9 cellular contexts compared by ENCODE assay signal in the genomic region with DNA sequence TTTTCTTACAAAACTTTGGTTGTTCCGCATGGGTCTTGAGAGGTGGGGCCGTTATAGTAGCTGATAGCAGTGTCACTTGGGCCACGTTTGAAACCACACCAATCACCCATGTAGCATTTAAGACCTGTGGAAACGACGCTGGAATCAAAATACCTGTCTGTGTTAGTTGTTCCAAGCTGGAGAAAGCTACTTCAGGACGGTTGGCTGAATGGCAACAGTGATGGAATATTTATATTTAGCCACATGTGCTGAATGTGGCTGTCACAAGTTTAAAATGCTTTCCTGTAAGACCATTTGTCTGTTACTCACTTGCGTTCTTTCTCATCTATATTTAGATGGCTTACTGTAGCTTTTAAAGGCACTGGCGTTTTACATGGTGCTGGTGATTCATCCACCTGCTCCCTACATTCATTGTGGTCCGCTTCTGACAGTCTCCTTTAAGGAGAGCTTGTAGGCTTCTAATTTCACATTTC. TPM values are rescaled to one million over a fixed set of nuclear protein-coding genes. Genes with fewer than 3 reads are reported as not detected.
A peak's percentile ranks its signal among the peaks of the same experiment; 100 is the strongest.
DNase-seq lines count a peak whose midpoint lies in the region; ATAC-seq and TF ChIP-seq lines count a peak whose summit lies in the region.
"Had no signal": no experiment of that assay in that cellular context is flagged by ENCODE, and none has a peak within 500 bp of the region (broad histone marks: within the 10 kb centered on the region; RNA-seq: fewer than 3 reads in every experiment).

No MANE protein-coding gene starts in this region.

- no peaks in the 10 kb centered on the region for H3F3A ChIP-seq in MM.1S (ENCODE audit: insufficient read depth, low read length)

- H3K4me2 ChIP-seq in MM.1S (ENCODE audit: low read depth, low read length), result no peak overlapping the region

- H2AFZ ChIP-seq in MM.1S (ENCODE audit: low read length), result no peak overlapping the region

- CTCF ChIA-PET in Calu3 (lab: Charles Lee), result interaction anchor here (1.3 to 1.5 kb wide), 2 partner anchors 34 to 70 kb away, joined by 4 to 5 read pairs; partner anchors contain the start of gene SKIC8

- H3K27ac ChIP-seq in epithelial cell of prostate (peak overlapping the region; percentile 41), MM.1S (ENCODE audit: low read length) (no peak overlapping the region)
- H3K27ac ChIP-seq: body of pancreas had no signal

- BruUV-seq in Calu3 (replicated peaks; lab: Mats Ljungman, UMichigan), result no TSS peak

- H3K4me3 Mint-ChIP-seq in Calu3 (ENCODE audit: low read depth, unreplicated experiment) (peak overlapping the region; percentile 72), nephron (peak overlapping the region in 2 of 3 experiments; percentile 42 to 68)

- ATAC-seq in GM18867 (IDR thresholded peaks at IDR 0.05; ENCODE audit: unreplicated experiment) (no peak), HG03280 (IDR thresholded peaks at IDR 0.05; ENCODE audit: unreplicated experiment) (no peak)
- ATAC-seq: body of pancreas had no signal

- H3K9me3 Mint-ChIP-seq in Calu3 (ENCODE audit: low read depth, unreplicated experiment) (no peaks in the 10 kb centered on the region), nephron (no peaks in the 10 kb centered on the region)

- H3K4me3 ChIP-seq in MM.1S (ENCODE audit: low read length), result no peak overlapping the region

- H3K27me3 ChIP-seq in MM.1S (replicated peaks; ENCODE audit: insufficient read depth, low read length), result peaks cover 10% of the 10 kb centered on the region
- H3K27me3 ChIP-seq: body of pancreas had no signal

- H3K79me2 ChIP-seq in MM.1S (ENCODE audit: low read length), result no peaks in the 10 kb centered on the region

- H3K27me3 Mint-ChIP-seq in Calu3 (ENCODE audit: unreplicated experiment) (no peaks in the 10 kb centered on the region), nephron (ENCODE audit: low read depth) (peaks cover 9% of the 10 kb centered on the region)

- intact Hi-C loops in Calu3 (cut with micrococcal nuclease; ENCODE audit: unreplicated experiment), result no loop called here

- H3K36me3 ChIP-seq in MM.1S (replicated peaks; ENCODE audit: insufficient read depth, low read length), result no peaks in the 10 kb centered on the region

- H3K27ac Mint-ChIP-seq in Calu3 (ENCODE audit: unreplicated experiment) (peak overlapping the region; percentile 47), nephron (peak overlapping the region; percentile 31 to 76 (median 36))

- H3K9ac ChIP-seq in MM.1S (ENCODE audit: low read length), result no peak overlapping the region

- no peaks in the 10 kb centered on the region for H3K9me2 ChIP-seq in MM.1S (replicated peaks; ENCODE audit: insufficient read depth, low read length)

- peaks cover 19% of the 10 kb centered on the region for H3K4me1 Mint-ChIP-seq in Calu3 (ENCODE audit: low read depth, unreplicated experiment)
- H3K4me1 Mint-ChIP-seq in nephron, result peaks cover 24% of the 10 kb centered on the region

- TF ChIP-seq CTCF in Calu3 (IDR thresholded peaks at IDR 0.05; ENCODE audit: unreplicated experiment) (no peak), nephron (IDR thresholded peaks at IDR 0.05; ENCODE audit: unreplicated experiment in 3 of 3) (no peak), MM.1S (IDR thresholded peaks at IDR 0.05; ENCODE audit: low read length) (no peak)

- no peaks in the 10 kb centered on the region for H3K4me1 ChIP-seq in MM.1S (ENCODE audit: low read length)

- H3K9me3 ChIP-seq in MM.1S (replicated peaks; ENCODE audit: insufficient read depth, low read length), result no peaks in the 10 kb centered on the region
- H3K9me3 ChIP-seq: body of pancreas had no signal

- DNase-seq in Calu3 (no peak), SW480 (ENCODE audit: low spot score) (peak; percentile 42), epithelial cell of prostate (ENCODE audit: low read depth, low spot score) (peak; percentile 72), MM.1S (no peak), NCI-H82 treated with DMSO at 0.1 percent for 48 hours (lab: John Stamatoyannopoulos, UW; ENCODE audit: unreplicated experiment) (no peak)
- DNase-seq: body of pancreas had no signal

- H3K36me3 Mint-ChIP-seq in Calu3 (ENCODE audit: insufficient read depth, unreplicated experiment) (peaks cover 34% of the 10 kb centered on the region), nephron (ENCODE audit: low read depth) (no peaks in the 10 kb centered on the region)

- H4K20me1 ChIP-seq in MM.1S (ENCODE audit: insufficient read depth, low read length), result no peaks in the 10 kb centered on the region

RNA-seq across cellular contexts. Expression of gene DNAJA4, which starts 1.4 kb away (rescaled TPM):
- total RNA-seq in Calu3 (2022), result 52.1 and 53.6 TPM in 2 replicates

RNA-seq across cellular contexts. Expression of gene ACSBG1, which starts 31.4 kb away (rescaled TPM):
- total RNA-seq in Calu3 (2022), result 0.45 and 0.49 TPM in 2 replicates
- total RNA-seq: body of pancreas had no signal

RNA-seq across cellular contexts. Expression of gene SKIC8, which starts 33.6 kb away (rescaled TPM):
- 67.8 and 72.8 TPM in 2 replicates for total RNA-seq in Calu3 (2022)

Comparison
In these comparisons a context has a peak if more than half of its experiments do, and no peak if none do; other contexts are left out.
1. DNase-seq: peak in SW480 (single experiment) and epithelial cell of prostate (single experiment); none in Calu3 (single experiment), MM.1S (single experiment) and NCI-H82 treated with DMSO at 0.1 percent for 48 hours (single experiment).